In the genomic region with DNA sequence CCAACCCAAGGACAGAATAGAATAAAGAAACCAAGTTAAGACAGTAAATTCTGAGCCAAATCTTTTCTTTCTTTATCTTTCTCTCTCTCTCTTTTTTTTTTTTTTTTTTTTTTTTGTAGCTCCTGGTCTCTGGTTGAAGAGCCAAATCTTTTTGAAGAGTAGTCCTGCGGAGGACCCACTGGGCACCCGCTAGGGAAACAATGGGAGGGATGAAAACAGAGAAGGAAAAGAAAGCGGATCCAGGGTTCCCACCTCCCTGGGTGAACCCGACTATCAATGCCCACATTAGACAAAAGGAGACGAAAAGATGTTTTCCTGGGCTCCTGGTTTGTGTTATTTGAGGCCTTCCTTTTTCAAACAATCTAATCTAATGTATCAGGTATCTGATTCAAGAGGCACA, we compare ENCODE assay signal across 1 cellular context.
TF ChIP-seq lines count a peak whose summit lies in the region.

No MANE protein-coding gene starts in this region.

TF ChIP-seq in HCT116, 20 proteins besides CTCF, POLR2A, EP300 and RAD21 (continued from another document):
- TF ChIP-seq, protein P1, sequence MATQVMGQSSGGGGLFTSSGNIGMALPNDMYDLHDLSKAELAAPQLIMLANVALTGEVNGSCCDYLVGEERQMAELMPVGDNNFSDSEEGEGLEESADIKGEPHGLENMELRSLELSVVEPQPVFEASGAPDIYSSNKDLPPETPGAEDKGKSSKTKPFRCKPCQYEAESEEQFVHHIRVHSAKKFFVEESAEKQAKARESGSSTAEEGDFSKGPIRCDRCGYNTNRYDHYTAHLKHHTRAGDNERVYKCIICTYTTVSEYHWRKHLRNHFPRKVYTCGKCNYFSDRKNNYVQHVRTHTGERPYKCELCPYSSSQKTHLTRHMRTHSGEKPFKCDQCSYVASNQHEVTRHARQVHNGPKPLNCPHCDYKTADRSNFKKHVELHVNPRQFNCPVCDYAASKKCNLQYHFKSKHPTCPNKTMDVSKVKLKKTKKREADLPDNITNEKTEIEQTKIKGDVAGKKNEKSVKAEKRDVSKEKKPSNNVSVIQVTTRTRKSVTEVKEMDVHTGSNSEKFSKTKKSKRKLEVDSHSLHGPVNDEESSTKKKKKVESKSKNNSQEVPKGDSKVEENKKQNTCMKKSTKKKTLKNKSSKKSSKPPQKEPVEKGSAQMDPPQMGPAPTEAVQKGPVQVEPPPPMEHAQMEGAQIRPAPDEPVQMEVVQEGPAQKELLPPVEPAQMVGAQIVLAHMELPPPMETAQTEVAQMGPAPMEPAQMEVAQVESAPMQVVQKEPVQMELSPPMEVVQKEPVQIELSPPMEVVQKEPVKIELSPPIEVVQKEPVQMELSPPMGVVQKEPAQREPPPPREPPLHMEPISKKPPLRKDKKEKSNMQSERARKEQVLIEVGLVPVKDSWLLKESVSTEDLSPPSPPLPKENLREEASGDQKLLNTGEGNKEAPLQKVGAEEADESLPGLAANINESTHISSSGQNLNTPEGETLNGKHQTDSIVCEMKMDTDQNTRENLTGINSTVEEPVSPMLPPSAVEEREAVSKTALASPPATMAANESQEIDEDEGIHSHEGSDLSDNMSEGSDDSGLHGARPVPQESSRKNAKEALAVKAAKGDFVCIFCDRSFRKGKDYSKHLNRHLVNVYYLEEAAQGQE (IDR thresholded peaks at IDR 0.05; ENCODE audit: low read depth): no peak
- TF ChIP-seq, protein P2, sequence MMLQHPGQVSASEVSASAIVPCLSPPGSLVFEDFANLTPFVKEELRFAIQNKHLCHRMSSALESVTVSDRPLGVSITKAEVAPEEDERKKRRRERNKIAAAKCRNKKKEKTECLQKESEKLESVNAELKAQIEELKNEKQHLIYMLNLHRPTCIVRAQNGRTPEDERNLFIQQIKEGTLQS (IDR thresholded peaks at IDR 0.05): no peak
- no peak for TF ChIP-seq ZNF274 (IDR thresholded peaks at IDR 0.05; ENCODE audit: low read depth, low read length)
- no peak for TF ChIP-seq EGR1 (IDR thresholded peaks at IDR 0.05; ENCODE audit: low read depth)
- TF ChIP-seq SIN3A (IDR thresholded peaks at IDR 0.05; ENCODE audit: low read depth): no peak
- no peak for TF ChIP-seq JUND (IDR thresholded peaks at IDR 0.05)
- TF ChIP-seq CEBPB (IDR thresholded peaks at IDR 0.05; ENCODE audit: low read depth): no peak
